Comparison of ENCODE assay signal across 30 cellular contexts in the genomic region with DNA sequence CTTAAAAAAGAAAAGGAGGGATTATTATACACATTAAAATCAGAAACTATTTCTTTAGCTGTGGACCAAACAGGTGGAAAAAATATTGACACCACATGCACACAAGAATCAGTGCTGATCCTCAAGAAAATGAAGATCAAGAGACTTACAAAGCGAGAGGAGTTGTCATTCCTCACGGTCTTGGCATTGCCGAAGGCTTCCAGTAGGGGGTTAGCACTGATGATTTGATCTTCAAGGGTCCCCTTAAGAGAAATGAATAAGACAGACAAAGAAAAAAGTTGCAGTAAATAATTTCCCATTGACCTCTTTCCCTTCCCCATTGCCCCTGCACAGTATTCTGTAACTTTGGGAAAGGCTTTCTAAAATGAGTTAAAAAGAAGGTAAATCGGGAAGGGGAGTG. TPM values are rescaled to one million over a fixed set of nuclear protein-coding genes. Genes with fewer than 3 reads are reported as not detected.
"Had no signal": no experiment of that assay in that cellular context is flagged by ENCODE, and none has a peak within 500 bp of the region (broad histone marks: within the 10 kb centered on the region; RNA-seq: fewer than 3 reads in every experiment).

No MANE protein-coding gene starts in this region.

- H3K9me3 ChIP-seq: left lung, lower lobe of right lung, stomach, thyroid gland had no signal

- H3K36me3 ChIP-seq: brain microvascular endothelial cell, left lung, lower lobe of right lung, stomach, thyroid gland had no signal

- H3K27ac Mint-ChIP-seq: activated T-cell treated with anti-CD3 and anti-CD28 coated beads, Interleukin-2, amount 50 U/mL, for 24 hours; activated T-helper 17 cell treated with anti-CD3 and anti-CD28 coated beads, Interleukin-2, amount 50 U/mL, for 72 hours; natural killer cell; stimulated activated naive B cell treated with anti-CD40 and anti-IgM and Interleukin-4, amounts not matched to agents 10 μg/mL and 1 μg/mL and 100 μg/mL, for 72 hours; T-helper 2 cell treated with Interferon-gamma antibody and Interleukin-4, amounts not matched to agents 5 μg/mL and 100 μg/mL, for 36 hours had no signal

- H3K4me3 ChIP-seq: left lung, lower lobe of right lung, stomach, thyroid gland had no signal

- H3K36me3 Mint-ChIP-seq: natural killer cell; stimulated activated naive B cell treated with anti-CD40 and anti-IgM and Interleukin-4, amounts not matched to agents 10 μg/mL and 1 μg/mL and 100 μg/mL, for 72 hours had no signal

- FAIRE-seq: astrocyte, islet of Langerhans had no signal

- H3K27me3 Mint-ChIP-seq: activated T-helper 17 cell treated with anti-CD3 and anti-CD28 coated beads, Interleukin-2, amount 50 U/mL, for 72 hours had no signal

- H3K27me3 ChIP-seq: brain microvascular endothelial cell, left lung, thyroid gland had no signal

- ATAC-seq: activated T-helper 17 cell treated with anti-CD3 and anti-CD28 coated beads, Interleukin-2, amount 50 U/mL, for 72 hours; esophagus mucosa; left lung; lower lobe of right lung; natural killer cell; right cardiac atrium; stimulated activated naive B cell treated with anti-CD40 and anti-IgM and Interleukin-4, amounts not matched to agents 10 μg/mL and 1 μg/mL and 100 μg/mL, for 72 hours had no signal

- H3K4me3 Mint-ChIP-seq: activated T-cell treated with anti-CD3 and anti-CD28 coated beads, Interleukin-2, amount 50 U/mL, for 24 hours; activated T-helper 17 cell treated with anti-CD3 and anti-CD28 coated beads, Interleukin-2, amount 50 U/mL, for 72 hours; natural killer cell; stimulated activated naive B cell treated with anti-CD40 and anti-IgM and Interleukin-4, amounts not matched to agents 10 μg/mL and 1 μg/mL and 100 μg/mL, for 72 hours; T-helper 2 cell treated with Interferon-gamma antibody and Interleukin-4, amounts not matched to agents 5 μg/mL and 100 μg/mL, for 36 hours had no signal

- H3K27ac ChIP-seq: brain microvascular endothelial cell, left lung, lower lobe of right lung, stomach, thyroid gland had no signal

- H3K9me3 Mint-ChIP-seq: natural killer cell had no signal

- H3K4me1 Mint-ChIP-seq: activated T-helper 17 cell treated with anti-CD3 and anti-CD28 coated beads, Interleukin-2, amount 50 U/mL, for 72 hours; natural killer cell; stimulated activated naive B cell treated with anti-CD40 and anti-IgM and Interleukin-4, amounts not matched to agents 10 μg/mL and 1 μg/mL and 100 μg/mL, for 72 hours had no signal

- H3K4me1 ChIP-seq: left lung, lower lobe of right lung, stomach, thyroid gland had no signal

- DNase-seq: activated CD4-positive, alpha-beta T cell treated with anti-CD3 and anti-CD28 coated beads for 4 hours; activated CD4-positive, alpha-beta T cell treated with anti-CD3 and anti-CD28 coated beads, Interleukin-2, amount 50 U/mL, for 48 hours; activated CD4-positive, CD25-positive, alpha-beta regulatory T cell; activated CD8-positive, alpha-beta memory T cell treated with anti-CD3 and anti-CD28 coated beads, Interleukin-2, amount 50 U/mL, for 48 hours; activated gamma-delta T cell treated with Interleukin-2 at 50 U/mL for 16 hours; activated naive CD4-positive, alpha-beta T cell treated with anti-CD3 and anti-CD28 coated beads, Interleukin-2, amount 50 U/mL, for 16 hours; activated T-cell treated with anti-CD3 and anti-CD28 coated beads, Interleukin-2, amount 50 U/mL, for 24 hours; amniotic stem cell; brain microvascular endothelial cell; central memory CD4-positive, alpha-beta T cell; foreskin fibroblast; head of caudate nucleus; left lung; lower lobe of right lung; mesenchymal stem cell; natural killer cell; right cardiac atrium; stimulated activated CD4-positive, alpha-beta T cell treated with anti-CD3 and anti-CD28 coated beads, Interleukin-15, amount 100 ng/mL, for 24 hours; stimulated activated CD4-positive, alpha-beta T cell treated with anti-CD3 and anti-CD28 coated beads, Interleukin-2, amount 100 ng/mL, for 24 hours; stimulated activated naive B cell treated with anti-CD40 and anti-IgM and Interleukin-4, amounts not matched to agents 10 μg/mL and 1 μg/mL and 100 μg/mL, for 72 hours; stomach; thyroid gland had no signal

RNA-seq across cellular contexts. Expression of a gene that starts 6.0 kb away (rescaled TPM):
- total RNA-seq: activated T-helper 17 cell treated with anti-CD3 and anti-CD28 coated beads, Interleukin-2, amount 50 U/mL, for 72 hours; astrocyte; esophagus mucosa; left lung; lower lobe of right lung; mononuclear cell; natural killer cell; omental fat pad; stomach; thyroid gland; ureter had no signal
- polyA plus RNA-seq: right cardiac atrium, stomach had no signal

RNA-seq across cellular contexts. Expression of a gene that starts 41.7 kb away (rescaled TPM):
- total RNA-seq: activated T-helper 17 cell treated with anti-CD3 and anti-CD28 coated beads, Interleukin-2, amount 50 U/mL, for 72 hours; astrocyte; esophagus mucosa; left lung; lower lobe of right lung; mononuclear cell; natural killer cell; omental fat pad; right cardiac atrium; stomach; thyroid gland; ureter had no signal
- polyA plus RNA-seq: right cardiac atrium had no signal

RNA-seq across cellular contexts. Expression of a gene that starts 54.9 kb away (rescaled TPM):
- total RNA-seq: activated T-helper 17 cell treated with anti-CD3 and anti-CD28 coated beads, Interleukin-2, amount 50 U/mL, for 72 hours; astrocyte; esophagus mucosa; lower lobe of right lung; mononuclear cell; natural killer cell; stomach had no signal
- polyA plus RNA-seq: right cardiac atrium had no signal
